Comparison of ENCODE assay signal across 2 cellular contexts in the genomic region with DNA sequence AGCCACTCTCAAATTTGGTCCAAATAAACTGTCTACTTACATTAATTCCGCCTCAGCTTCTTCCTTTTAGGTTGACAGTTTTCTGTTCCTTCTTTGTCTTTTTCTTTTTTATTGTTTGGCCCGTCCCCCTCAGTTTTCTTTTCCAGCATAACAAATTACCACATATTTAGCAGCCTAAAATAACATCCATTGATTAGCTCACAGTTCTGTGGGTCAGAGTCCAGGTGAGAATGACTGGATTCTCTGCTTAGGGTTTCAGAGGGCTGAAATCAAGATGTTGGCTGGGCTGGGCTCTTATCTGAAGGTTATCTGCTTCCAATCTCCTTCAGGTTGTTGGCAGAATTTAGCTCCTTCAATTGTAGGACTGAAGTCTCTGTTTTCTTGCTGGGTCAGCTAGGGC.
TF ChIP-seq lines count a peak whose summit lies in the region.

No MANE protein-coding gene starts in this region.

TF ChIP-seq in liver, 16 proteins besides CTCF, POLR2A, EP300 and RAD21:
- TF ChIP-seq, protein P1, sequence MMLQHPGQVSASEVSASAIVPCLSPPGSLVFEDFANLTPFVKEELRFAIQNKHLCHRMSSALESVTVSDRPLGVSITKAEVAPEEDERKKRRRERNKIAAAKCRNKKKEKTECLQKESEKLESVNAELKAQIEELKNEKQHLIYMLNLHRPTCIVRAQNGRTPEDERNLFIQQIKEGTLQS (IDR thresholded peaks at IDR 0.05): no peak
- TF ChIP-seq HNF4G (IDR thresholded peaks at IDR 0.05): peak; percentile 77
- TF ChIP-seq JUND (IDR thresholded peaks at IDR 0.05): peak in 1 of 2 donors; percentile 63
- peak; percentile 91 to 92 for TF ChIP-seq HNF4A (conservative IDR thresholded peaks at IDR 0.05)
- TF ChIP-seq TAF1 (conservative IDR thresholded peaks at IDR 0.05): no peak
- peak; percentile 36 to 57 for TF ChIP-seq RXRA (IDR thresholded peaks at IDR 0.05)
- no peak for TF ChIP-seq FOXA1 (IDR thresholded peaks at IDR 0.05)
- TF ChIP-seq GABPA (IDR thresholded peaks at IDR 0.05 in 1 of 2, conservative IDR thresholded peaks at IDR 0.05 in 1 of 2): no peak
- TF ChIP-seq, protein P2, sequence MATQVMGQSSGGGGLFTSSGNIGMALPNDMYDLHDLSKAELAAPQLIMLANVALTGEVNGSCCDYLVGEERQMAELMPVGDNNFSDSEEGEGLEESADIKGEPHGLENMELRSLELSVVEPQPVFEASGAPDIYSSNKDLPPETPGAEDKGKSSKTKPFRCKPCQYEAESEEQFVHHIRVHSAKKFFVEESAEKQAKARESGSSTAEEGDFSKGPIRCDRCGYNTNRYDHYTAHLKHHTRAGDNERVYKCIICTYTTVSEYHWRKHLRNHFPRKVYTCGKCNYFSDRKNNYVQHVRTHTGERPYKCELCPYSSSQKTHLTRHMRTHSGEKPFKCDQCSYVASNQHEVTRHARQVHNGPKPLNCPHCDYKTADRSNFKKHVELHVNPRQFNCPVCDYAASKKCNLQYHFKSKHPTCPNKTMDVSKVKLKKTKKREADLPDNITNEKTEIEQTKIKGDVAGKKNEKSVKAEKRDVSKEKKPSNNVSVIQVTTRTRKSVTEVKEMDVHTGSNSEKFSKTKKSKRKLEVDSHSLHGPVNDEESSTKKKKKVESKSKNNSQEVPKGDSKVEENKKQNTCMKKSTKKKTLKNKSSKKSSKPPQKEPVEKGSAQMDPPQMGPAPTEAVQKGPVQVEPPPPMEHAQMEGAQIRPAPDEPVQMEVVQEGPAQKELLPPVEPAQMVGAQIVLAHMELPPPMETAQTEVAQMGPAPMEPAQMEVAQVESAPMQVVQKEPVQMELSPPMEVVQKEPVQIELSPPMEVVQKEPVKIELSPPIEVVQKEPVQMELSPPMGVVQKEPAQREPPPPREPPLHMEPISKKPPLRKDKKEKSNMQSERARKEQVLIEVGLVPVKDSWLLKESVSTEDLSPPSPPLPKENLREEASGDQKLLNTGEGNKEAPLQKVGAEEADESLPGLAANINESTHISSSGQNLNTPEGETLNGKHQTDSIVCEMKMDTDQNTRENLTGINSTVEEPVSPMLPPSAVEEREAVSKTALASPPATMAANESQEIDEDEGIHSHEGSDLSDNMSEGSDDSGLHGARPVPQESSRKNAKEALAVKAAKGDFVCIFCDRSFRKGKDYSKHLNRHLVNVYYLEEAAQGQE (IDR thresholded peaks at IDR 0.05): peak; percentile 29
- TF ChIP-seq, protein P3, sequence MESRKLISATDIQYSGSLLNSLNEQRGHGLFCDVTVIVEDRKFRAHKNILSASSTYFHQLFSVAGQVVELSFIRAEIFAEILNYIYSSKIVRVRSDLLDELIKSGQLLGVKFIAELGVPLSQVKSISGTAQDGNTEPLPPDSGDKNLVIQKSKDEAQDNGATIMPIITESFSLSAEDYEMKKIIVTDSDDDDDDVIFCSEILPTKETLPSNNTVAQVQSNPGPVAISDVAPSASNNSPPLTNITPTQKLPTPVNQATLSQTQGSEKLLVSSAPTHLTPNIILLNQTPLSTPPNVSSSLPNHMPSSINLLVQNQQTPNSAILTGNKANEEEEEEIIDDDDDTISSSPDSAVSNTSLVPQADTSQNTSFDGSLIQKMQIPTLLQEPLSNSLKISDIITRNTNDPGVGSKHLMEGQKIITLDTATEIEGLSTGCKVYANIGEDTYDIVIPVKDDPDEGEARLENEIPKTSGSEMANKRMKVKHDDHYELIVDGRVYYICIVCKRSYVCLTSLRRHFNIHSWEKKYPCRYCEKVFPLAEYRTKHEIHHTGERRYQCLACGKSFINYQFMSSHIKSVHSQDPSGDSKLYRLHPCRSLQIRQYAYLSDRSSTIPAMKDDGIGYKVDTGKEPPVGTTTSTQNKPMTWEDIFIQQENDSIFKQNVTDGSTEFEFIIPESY (IDR thresholded peaks at IDR 0.05): no peak
- TF ChIP-seq YY1 (IDR thresholded peaks at IDR 0.05): no peak
- peak; percentile 67 for TF ChIP-seq SP1 (IDR thresholded peaks at IDR 0.05)
- TF ChIP-seq FOXA2 (IDR thresholded peaks at IDR 0.05): no peak
- no peak for TF ChIP-seq MAX (IDR thresholded peaks at IDR 0.05)
- no peak for TF ChIP-seq EGR1 (IDR thresholded peaks at IDR 0.05; ENCODE audit: low read depth in 2 of 2)
- TF ChIP-seq NR2F2 (IDR thresholded peaks at IDR 0.05): no peak

TF ChIP-seq in HepG2, 621 proteins besides CTCF, POLR2A, EP300 and RAD21:
- TF ChIP-seq HIVEP1 (CRISPR knock-in tag; IDR thresholded peaks at IDR 0.05) (no peak), ZNF143 (CRISPR knock-in tag; IDR thresholded peaks at IDR 0.05) (no peak), ZNF556 (CRISPR knock-in tag; IDR thresholded peaks at IDR 0.05; ENCODE audit: borderline replicate concordance) (no peak), ZSCAN20 (CRISPR knock-in tag; IDR thresholded peaks at IDR 0.05; ENCODE audit: borderline replicate concordance) (no peak), PLRG1 (conservative IDR thresholded peaks at IDR 0.05) (no peak), CSRNP2 (CRISPR knock-in tag; conservative IDR thresholded peaks at IDR 0.05; ENCODE audit: low read depth) (no peak), POGZ (CRISPR knock-in tag; IDR thresholded peaks at IDR 0.05) (no peak), ZBTB14 (CRISPR knock-in tag; IDR thresholded peaks at IDR 0.05) (no peak), ZNF329 (CRISPR knock-in tag; IDR thresholded peaks at IDR 0.05; ENCODE audit: low read depth) (no peak), ELK4 (CRISPR knock-in tag; IDR thresholded peaks at IDR 0.05; ENCODE audit: borderline replicate concordance) (no peak), FOXA1 (IDR thresholded peaks at IDR 0.05) (no peak), FOXA1 (CRISPR knock-in tag; IDR thresholded peaks at IDR 0.05) (no peak), ZNF567 (CRISPR knock-in tag; IDR thresholded peaks at IDR 0.05; ENCODE audit: borderline replicate concordance) (no peak), AGO2 (optimal IDR thresholded peaks at IDR 0.05; ENCODE audit: low read depth, low read length) (no peak), KLF16 (CRISPR knock-in tag; IDR thresholded peaks at IDR 0.05) (no peak), ZNF33B (CRISPR knock-in tag; IDR thresholded peaks at IDR 0.05) (no peak), MATR3 (CRISPR knock-in tag; IDR thresholded peaks at IDR 0.05) (no peak), PHF20 (CRISPR knock-in tag; IDR thresholded peaks at IDR 0.05) (no peak)
- TF ChIP-seq, protein P3 (CRISPR knock-in tag; IDR thresholded peaks at IDR 0.05): no peak
